In the genomic region with DNA sequence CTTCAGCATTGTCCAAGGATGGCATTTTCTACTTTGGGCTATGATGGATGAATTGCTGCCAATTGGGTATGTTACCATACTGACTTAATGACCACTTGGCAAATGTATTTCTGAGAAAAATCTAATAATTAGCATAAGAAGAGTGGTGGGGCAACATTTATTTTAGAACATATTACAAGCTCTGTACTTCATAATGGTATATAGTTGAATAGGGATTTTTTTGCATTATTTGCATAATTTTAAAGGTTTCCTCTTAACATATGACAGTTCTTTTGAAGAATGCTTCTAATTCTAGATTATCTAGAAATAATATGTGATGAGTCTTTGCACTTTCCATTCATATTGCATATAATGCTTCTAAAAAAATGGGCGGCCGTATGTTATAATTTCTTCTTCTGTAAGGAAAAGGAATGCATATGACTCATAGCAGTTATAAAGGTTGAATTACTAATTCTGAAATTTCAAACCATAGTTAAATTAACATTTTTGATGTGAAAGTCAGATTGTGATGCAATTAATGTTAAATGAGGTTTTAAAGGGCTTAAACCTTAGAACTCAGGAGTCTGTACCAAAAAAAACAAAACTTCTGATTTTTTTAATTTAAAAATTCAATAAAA, we compare ENCODE assay signal across 15 cellular contexts.
"Had no signal": no experiment of that assay in that cellular context is flagged by ENCODE, and none has a peak within 500 bp of the region (broad histone marks: within the 10 kb centered on the region; RNA-seq: fewer than 3 reads in every experiment).

No MANE protein-coding gene starts in this region.

- H3K27ac ChIP-seq: adrenal gland, coronary artery, left ventricle myocardium inferior, pancreas, transverse colon had no signal

- H3K4me3 ChIP-seq: adrenal gland, coronary artery, left ventricle myocardium inferior, pancreas, transverse colon had no signal

- H3K36me3 ChIP-seq: adrenal gland, left ventricle myocardium inferior, pancreas, transverse colon had no signal

- DNase-seq: activated CD4-positive, alpha-beta memory T cell treated with anti-CD3 and anti-CD28 coated beads, Interleukin-2, amount 10 ng/mL, durations not matched to agents 7 days and 5 days; activated CD4-positive, alpha-beta T cell treated with anti-CD3 and anti-CD28 coated beads for 4 hours; activated naive CD4-positive, alpha-beta T cell treated with anti-CD3 and anti-CD28 coated beads, Interleukin-2, amount 50 U/mL, for 16 hours; activated T-cell treated with anti-CD3 and anti-CD28 coated beads, Interleukin-2, amount 50 U/mL, for 24 hours; adrenal gland; central memory CD4-positive, alpha-beta T cell; effector CD4-positive, alpha-beta T cell; left ventricle myocardium inferior; naive B cell; pancreas; stimulated activated CD4-positive, alpha-beta T cell treated with anti-CD3 and anti-CD28 coated beads, Interleukin-4, amount 100 ng/mL, for 1 hour; stimulated activated naive CD4-positive, alpha-beta T cell; transverse colon had no signal

- H3K4me1 ChIP-seq: adrenal gland, left ventricle myocardium inferior, pancreas, transverse colon had no signal

- ATAC-seq: pancreas, WTC11 had no signal

- H3K9me3 ChIP-seq: adrenal gland, pancreas, transverse colon had no signal

- H3K27me3 ChIP-seq: adrenal gland, pancreas, transverse colon had no signal
